Comparison of ENCODE assay signal across 12 cellular contexts in genomic region chr1:154115180-154115579, GRCh38. TPM values are rescaled to one million over a fixed set of nuclear protein-coding genes. Genes with fewer than 3 reads are reported as not detected.
DNase-seq lines count a peak whose midpoint lies in the region; ATAC-seq and TF ChIP-seq lines count a peak whose summit lies in the region.
"Had no signal": no experiment of that assay in that cellular context is flagged by ENCODE, and none has a peak within 500 bp of the region (broad histone marks: within the 10 kb centered on the region; RNA-seq: fewer than 3 reads in every experiment).

No MANE protein-coding gene starts in this region.

- H3K9me3 ChIP-seq in mucosa of descending colon: no peaks in the 10 kb centered on the region

- H3K36me3 Mint-ChIP-seq in brain: no peaks in the 10 kb centered on the region

- H3K4me3 ChIP-seq in Jurkat, Clone E6-1 (ENCODE audit: low read length): no peak overlapping the region
- H3K4me3 ChIP-seq in mucosa of descending colon: no peak overlapping the region
- H3K4me3 ChIP-seq: GM23248 had no signal

- ATAC-seq in mucosa of descending colon (peak; percentile 75), HG02885 (IDR thresholded peaks at IDR 0.05; ENCODE audit: poor library complexity, unreplicated experiment) (no peak), esophagus mucosa (no peak)

- H3K4me3 Mint-ChIP-seq in brain: peak overlapping the region in 1 of 5 experiments; percentile 26
- H3K4me3 Mint-ChIP-seq: stimulated activated naive CD8-positive, alpha-beta T cell treated with anti-CD3 and anti-CD28 coated beads, Interleukin-15, Interleukin-2, amounts not matched to agents 100 ng/mL and 50 ng/mL, for 24 hours had no signal

- no peaks in the 10 kb centered on the region for H3K36me3 ChIP-seq in mucosa of descending colon (ENCODE audit: low read depth)

- H3K27me3 Mint-ChIP-seq in brain: no peaks in the 10 kb centered on the region
- H3K27me3 Mint-ChIP-seq: stimulated activated naive CD8-positive, alpha-beta T cell treated with anti-CD3 and anti-CD28 coated beads, Interleukin-15, Interleukin-2, amounts not matched to agents 100 ng/mL and 50 ng/mL, for 24 hours had no signal

- no peaks in the 10 kb centered on the region for H3K9me3 Mint-ChIP-seq in brain
- H3K9me3 Mint-ChIP-seq: stimulated activated naive CD8-positive, alpha-beta T cell treated with anti-CD3 and anti-CD28 coated beads, Interleukin-15, Interleukin-2, amounts not matched to agents 100 ng/mL and 50 ng/mL, for 24 hours had no signal

- no peak for TF ChIP-seq CTCF in brain (conservative IDR thresholded peaks at IDR 0.05)
- TF ChIP-seq CTCF in mucosa of descending colon (IDR thresholded peaks at IDR 0.05): no peak

- intact Hi-C loops in mucosa of descending colon (cut with DNase I, micrococcal nuclease): no loop called here

- DNase-seq in NCI-H748 (lab: John Stamatoyannopoulos, UW; ENCODE audit: unreplicated experiment): peak; percentile 11
- no peak for DNase-seq in NCI-H748 treated with DMSO at 0.1 percent for 48 hours (lab: John Stamatoyannopoulos, UW)
- peak; percentile 8 for DNase-seq in Jurkat, Clone E6-1 (ENCODE audit: low read depth, low spot score)
- DNase-seq in mucosa of descending colon: peak in 1 of 3 donors; percentile 4
- DNase-seq in NCI-H1436 treated with DMSO at 0.1 percent for 48 hours (lab: John Stamatoyannopoulos, UW): no peak
- DNase-seq: cortex of kidney, GM23248, NCI-H510A treated with DMSO at 0.1 percent for 48 hours had no signal

- peak overlapping the region in 3 of 5 experiments; percentile 1 to 77 (median 5) for H3K27ac Mint-ChIP-seq in brain
- H3K27ac Mint-ChIP-seq: stimulated activated naive CD8-positive, alpha-beta T cell treated with anti-CD3 and anti-CD28 coated beads, Interleukin-15, Interleukin-2, amounts not matched to agents 100 ng/mL and 50 ng/mL, for 24 hours had no signal

- no peaks in the 10 kb centered on the region for H3K4me1 ChIP-seq in mucosa of descending colon (ENCODE audit: low read depth)

- H3K4me1 Mint-ChIP-seq in brain: peaks cover 11% of the 10 kb centered on the region

RNA-seq across cellular contexts. Expression of gene NUP210L, which starts 39.7 kb away (rescaled TPM):
- polyA plus RNA-seq in Jurkat, Clone E6-1 (2012; ENCODE audit: insufficient read depth, insufficient read length): not detected
- polyA plus RNA-seq in brain (ENCODE audit: insufficient read depth, low read depth, low replicate concordance): 0.27 TPM
- under 1 TPM in 1 of 3 donors, not detected in 2; 0.06 TPM for total RNA-seq in mucosa of descending colon
- 0.04 TPM for total RNA-seq in esophagus mucosa
- polyA plus RNA-seq: GM23248 had no signal

Comparison
In these comparisons a context has a peak if more than half of its experiments do, and no peak if none do; other contexts are left out.
1. DNase-seq: peak in NCI-H748 (single experiment) and Jurkat, Clone E6-1 (single experiment); none in NCI-H748 treated with DMSO at 0.1 percent for 48 hours (single experiment) and NCI-H1436 treated with DMSO at 0.1 percent for 48 hours (single experiment).